Comparison of ENCODE assay signal across 13 cellular contexts in genomic region chr1:17440827-17441168, GRCh38. TPM values are rescaled to one million over a fixed set of nuclear protein-coding genes. Genes with fewer than 3 reads are reported as not detected.
DNase-seq lines count a peak whose midpoint lies in the region; ATAC-seq and TF ChIP-seq lines count a peak whose summit lies in the region.
"Had no signal": no experiment of that assay in that cellular context is flagged by ENCODE, and none has a peak within 500 bp of the region (broad histone marks: within the 10 kb centered on the region; RNA-seq: fewer than 3 reads in every experiment).

No MANE protein-coding gene starts in this region.

- H3K9me3 ChIP-seq in CD4-positive, alpha-beta T cell (ENCODE audit: control insufficient read depth, low read length): no peaks in the 10 kb centered on the region
- H3K9me3 ChIP-seq in MM.1S (replicated peaks; ENCODE audit: insufficient read depth, low read length) (no peaks in the 10 kb centered on the region), muscle layer of colon (ENCODE audit: low read length) (no peaks in the 10 kb centered on the region)
- H3K9me3 ChIP-seq: left ventricle myocardium inferior, uterus had no signal

- H4K20me1 ChIP-seq in MM.1S (ENCODE audit: insufficient read depth, low read length): peaks cover 12% of the 10 kb centered on the region; the same call in 1 of the 2 replicates

- H3K79me2 ChIP-seq in MM.1S (ENCODE audit: low read length): peaks cover 27% of the 10 kb centered on the region

- ATAC-seq in CD4-positive, alpha-beta T cell (ENCODE audit: poor library complexity): no peak
- ATAC-seq in HG02852 (IDR thresholded peaks at IDR 0.05; ENCODE audit: unreplicated experiment): no peak
- no peak for ATAC-seq in GM21526 (IDR thresholded peaks at IDR 0.05; ENCODE audit: low FRiP score, unreplicated experiment)
- no peak for ATAC-seq in GM21367 (IDR thresholded peaks at IDR 0.05; ENCODE audit: unreplicated experiment)

- H3K9ac ChIP-seq in MM.1S (ENCODE audit: low read length): no peak overlapping the region
- no peak overlapping the region for H3K9ac ChIP-seq in muscle layer of colon (ENCODE audit: low read length)

- H3K4me1 ChIP-seq in MM.1S (ENCODE audit: low read length): peaks cover 28% of the 10 kb centered on the region
- H3K4me1 ChIP-seq in muscle layer of colon (ENCODE audit: insufficient read depth, low read length): peaks cover 21% of the 10 kb centered on the region
- H3K4me1 ChIP-seq: uterus had no signal

- no peaks in the 10 kb centered on the region for H3K9me2 ChIP-seq in MM.1S (replicated peaks; ENCODE audit: insufficient read depth, low read length)

- no peak for DNase-seq in CD4-positive, alpha-beta T cell
- DNase-seq in MM.1S (no peak), astrocyte of the hippocampus (ENCODE audit: low read depth, low spot score) (peak; percentile 9), substantia nigra (lab: John Stamatoyannopoulos, UW) (no peak)
- DNase-seq: effector memory CD4-positive, alpha-beta T cell; GF-D8; left ventricle myocardium inferior; NCI-H1417 treated with DMSO at 0.1 percent for 48 hours; uterus had no signal

- H3K4me3 Mint-ChIP-seq in CD4-positive, alpha-beta T cell: peak overlapping the region; percentile 92

- POLR2A ChIA-PET in CD4-positive, alpha-beta T cell (lab: Charles Lee): interaction anchor here (1.3 kb wide), 1 partner anchor 13 kb away, joined by 3 read pairs; no protein-coding TSS in a partner anchor

- H3F3A ChIP-seq in MM.1S (ENCODE audit: insufficient read depth, low read length): peaks cover 30% of the 10 kb centered on the region

- no peak overlapping the region for H3K27ac ChIP-seq in CD4-positive, alpha-beta T cell (ENCODE audit: low read depth, low read length)
- H3K27ac ChIP-seq in MM.1S (ENCODE audit: low read length) (peak overlapping the region; percentile 61; the same call in 1 of the 2 replicates), muscle layer of colon (ENCODE audit: low read depth, low read length) (peak overlapping the region; percentile 82), substantia nigra (ENCODE audit: low read depth, low read length, poor library complexity, severe bottlenecking) (no peak overlapping the region)

- CTCF ChIA-PET in CD4-positive, alpha-beta T cell (lab: Charles Lee): interaction anchor here (1.0 kb wide), 1 partner anchor 15 kb away, joined by 3 read pairs; no protein-coding TSS in a partner anchor

- H3K36me3 Mint-ChIP-seq in CD4-positive, alpha-beta T cell (ENCODE audit: low read depth): peaks cover 25% of the 10 kb centered on the region

- no peak overlapping the region for H2AFZ ChIP-seq in MM.1S (ENCODE audit: low read length)

- TF ChIP-seq CTCF in CD4-positive, alpha-beta T cell (IDR thresholded peaks at IDR 0.05): no peak
- no peak for TF ChIP-seq CTCF in MM.1S (IDR thresholded peaks at IDR 0.05; ENCODE audit: low read length)

- no peaks in the 10 kb centered on the region for H3K27me3 ChIP-seq in CD4-positive, alpha-beta T cell (ENCODE audit: control insufficient read depth, insufficient read depth, low read length)
- no peaks in the 10 kb centered on the region for H3K27me3 ChIP-seq in MM.1S (replicated peaks; ENCODE audit: insufficient read depth, low read length)
- H3K27me3 ChIP-seq in muscle layer of colon (ENCODE audit: control insufficient read depth in 1 of 2, insufficient read depth in 2 of 2, low read length in 2 of 2): no peaks in the 10 kb centered on the region
- H3K27me3 ChIP-seq: uterus had no signal

- peak overlapping the region; percentile 95 for H3K27ac Mint-ChIP-seq in CD4-positive, alpha-beta T cell

- peaks cover 34% of the 10 kb centered on the region for H3K4me1 Mint-ChIP-seq in CD4-positive, alpha-beta T cell (ENCODE audit: low read depth)

- intact Hi-C loops in CD4-positive, alpha-beta T cell (cut with DNase I, micrococcal nuclease): no loop called here

- H3K4me2 ChIP-seq in MM.1S (ENCODE audit: low read depth, low read length): peak overlapping the region; percentile 42; the same call in 1 of the 2 replicates

- no peaks in the 10 kb centered on the region for H3K27me3 Mint-ChIP-seq in CD4-positive, alpha-beta T cell

- no peak overlapping the region for H3K4me3 ChIP-seq in MM.1S (ENCODE audit: low read length)
- H3K4me3 ChIP-seq in muscle layer of colon (ENCODE audit: low read depth in 1 of 2, low read length in 2 of 2): no peak overlapping the region

- H3K36me3 ChIP-seq in MM.1S (replicated peaks; ENCODE audit: insufficient read depth, low read length) (no peaks in the 10 kb centered on the region), muscle layer of colon (ENCODE audit: insufficient read depth, low read length) (no peaks in the 10 kb centered on the region)
- H3K36me3 ChIP-seq: left ventricle myocardium inferior, uterus had no signal

- H3K9me3 Mint-ChIP-seq in CD4-positive, alpha-beta T cell: no peaks in the 10 kb centered on the region

RNA-seq across cellular contexts. Expression of gene RCC2, which starts 1.3 kb away (rescaled TPM):
- 10 to 100 TPM; 20.1 to 21.0 TPM for total RNA-seq in CD4-positive, alpha-beta T cell

Comparison
In these comparisons a context has a peak if more than half of its experiments do, and no peak if none do; other contexts are left out.
1. H3K27ac ChIP-seq: peak in MM.1S (single experiment) and muscle layer of colon (single experiment); none in CD4-positive, alpha-beta T cell (single experiment) and substantia nigra (single experiment).